Comparison of ENCODE assay signal across 1 cellular context in the genomic region with DNA sequence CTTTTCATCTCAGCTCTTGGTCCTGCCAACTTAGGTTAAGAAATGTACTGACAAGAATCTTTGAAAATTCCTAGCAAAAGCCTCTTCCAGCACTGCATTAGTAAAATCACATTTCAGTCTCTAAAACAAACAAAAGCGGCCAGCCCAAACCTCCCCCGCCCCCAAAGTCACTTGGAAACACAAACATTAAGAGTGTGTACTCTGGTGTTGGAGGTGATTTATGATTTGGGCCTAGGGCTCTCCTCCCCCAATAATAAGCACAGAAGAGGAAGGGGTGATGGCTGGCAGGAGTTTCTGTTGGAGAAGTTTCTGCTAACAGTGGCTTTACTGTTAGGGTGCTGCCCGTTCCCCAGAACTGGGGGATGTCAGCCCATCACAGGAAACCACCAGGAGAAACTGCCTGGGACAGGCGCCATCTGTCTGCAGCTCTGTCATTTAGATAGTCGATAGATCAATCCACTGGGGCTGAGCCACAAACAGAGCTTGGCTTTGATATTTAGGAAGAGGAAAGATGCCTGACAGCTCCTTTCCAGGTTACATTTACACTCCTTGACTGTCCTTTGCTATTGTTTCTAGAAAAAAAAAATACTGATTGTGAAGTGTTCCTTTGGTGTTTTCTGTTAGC.
TF ChIP-seq lines count a peak whose summit lies in the region.

No MANE protein-coding gene starts in this region.

TF ChIP-seq in H1, 55 proteins besides CTCF, POLR2A, EP300 and RAD21 (continued from another document):
- no peak for TF ChIP-seq SP2 (IDR thresholded peaks at IDR 0.05; ENCODE audit: low read length)
- TF ChIP-seq TAF7 (optimal IDR thresholded peaks at IDR 0.05; ENCODE audit: borderline replicate concordance, low read depth, low read length) = no peak
- no peak for TF ChIP-seq YY1 (IDR thresholded peaks at IDR 0.05; ENCODE audit: low read depth, low read length)
- no peak for TF ChIP-seq TBP (IDR thresholded peaks at IDR 0.05; ENCODE audit: low read depth, low read length)
- TF ChIP-seq SRF (IDR thresholded peaks at IDR 0.05; ENCODE audit: low read depth, low read length) = no peak
- TF ChIP-seq NRF1 (IDR thresholded peaks at IDR 0.05; ENCODE audit: low read depth, low read length) = no peak
- TF ChIP-seq RNF2 (IDR thresholded peaks at IDR 0.05; ENCODE audit: borderline replicate concordance, low read depth, low read length, missing control alignments, poor library complexity, severe bottlenecking) = no peak
- TF ChIP-seq SIX5 (IDR thresholded peaks at IDR 0.05; ENCODE audit: low read depth, low read length) = no peak
TF ChIP-seq in H1: peak in this region for 0.
